ENCODE assay signal across 19 cellular contexts in the genomic region with DNA sequence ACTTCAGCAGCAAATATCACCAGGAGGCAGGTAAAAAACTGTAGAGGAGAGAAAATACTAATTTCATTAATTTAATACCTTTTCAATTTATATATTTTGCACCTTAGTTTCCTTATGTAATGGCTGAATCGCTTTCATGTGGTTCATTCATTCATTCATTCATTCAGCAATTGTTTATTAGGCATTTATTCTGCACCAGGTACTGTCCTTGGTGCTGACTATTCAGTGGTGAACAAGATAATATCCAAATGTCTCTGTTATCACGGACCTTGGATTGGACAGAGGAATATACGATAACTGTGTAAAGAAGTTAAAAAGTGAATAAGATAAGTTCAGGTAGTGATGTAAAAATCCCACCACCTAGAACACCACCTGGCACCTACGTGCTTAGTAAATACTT. TPM values are rescaled to one million over a fixed set of nuclear protein-coding genes. Genes with fewer than 3 reads are reported as not detected.
"Had no signal": no experiment of that assay in that cellular context is flagged by ENCODE, and none has a peak within 500 bp of the region (broad histone marks: within the 10 kb centered on the region; RNA-seq: fewer than 3 reads in every experiment).

No MANE protein-coding gene starts in this region.

- H3K9me3 ChIP-seq: body of pancreas, esophagus squamous epithelium, lower lobe of right lung, sigmoid colon, transverse colon had no signal

- H3K36me3 ChIP-seq: esophagus squamous epithelium, lower lobe of right lung, transverse colon had no signal

- H3K27me3 Mint-ChIP-seq: activated CD4-positive, alpha-beta T cell treated with anti-CD3 and anti-CD28 coated beads, Interleukin-2, amount 10 ng/mL, durations not matched to agents 24 days and 14 days; naive B cell; progenitor cell of endocrine pancreas had no signal

- H3K4me1 Mint-ChIP-seq: WTC11 had no signal

- H3K36me3 Mint-ChIP-seq: activated naive CD4-positive, alpha-beta T cell treated with anti-CD3 and anti-CD28 coated beads, Interleukin-2, amount 50 U/mL, for 72 hours; naive B cell; WTC11 had no signal

- H3K27me3 ChIP-seq: body of pancreas, esophagus squamous epithelium, sigmoid colon, transverse colon had no signal

- H3K9me3 Mint-ChIP-seq: activated naive CD4-positive, alpha-beta T cell treated with anti-CD3 and anti-CD28 coated beads, Interleukin-2, amount 50 U/mL, for 72 hours had no signal

- DNase-seq: activated CD4-positive, alpha-beta T cell treated with anti-CD3 and anti-CD28 coated beads, Interleukin-2, amount 10 ng/mL, durations not matched to agents 24 days and 14 days; amniotic stem cell; body of pancreas; dorsolateral prefrontal cortex; esophagus squamous epithelium; foreskin fibroblast; glutamatergic neuron; lower lobe of right lung; naive B cell; nucleus accumbens; sigmoid colon; stimulated activated CD4-positive, alpha-beta T cell treated with anti-CD3 and anti-CD28 coated beads, Interleukin-12 subunit alpha, Interleukin-12 subunit beta, amount 100 ng/mL, for 4 hours; stimulated activated naive CD4-positive, alpha-beta T cell; substantia nigra; transverse colon had no signal

- H3K27ac ChIP-seq: body of pancreas, dorsolateral prefrontal cortex, esophagus squamous epithelium, lower lobe of right lung, transverse colon had no signal

- H3K4me3 Mint-ChIP-seq: activated CD4-positive, alpha-beta T cell treated with anti-CD3 and anti-CD28 coated beads, Interleukin-2, amount 10 ng/mL, durations not matched to agents 24 days and 14 days; naive B cell; WTC11 had no signal

- H3K27ac Mint-ChIP-seq: activated CD4-positive, alpha-beta T cell treated with anti-CD3 and anti-CD28 coated beads, Interleukin-2, amount 10 ng/mL, durations not matched to agents 24 days and 14 days; activated naive CD4-positive, alpha-beta T cell treated with anti-CD3 and anti-CD28 coated beads, Interleukin-2, amount 50 U/mL, for 72 hours; activated T-helper 2 cell treated with anti-CD3 and anti-CD28 coated beads, Interferon-gamma antibody, Interleukin-2, Interleukin-4, amounts not matched to agents 10 μg/mL and 5 μg/mL and 100 μg/mL, durations not matched to agents 14 hours and 24 hours and 36 hours; progenitor cell of endocrine pancreas; WTC11 had no signal

- H3K4me3 ChIP-seq: body of pancreas, dorsolateral prefrontal cortex, esophagus squamous epithelium, lower lobe of right lung, sigmoid colon, transverse colon had no signal

- ATAC-seq: activated naive CD4-positive, alpha-beta T cell treated with anti-CD3 and anti-CD28 coated beads, Interleukin-2, amount 50 U/mL, for 72 hours; body of pancreas; lower lobe of right lung; WTC11 had no signal

RNA-seq across cellular contexts. Expression of gene TSHB, which starts 30.9 kb away (rescaled TPM):
- total RNA-seq: activated CD4-positive, alpha-beta T cell treated with anti-CD3 and anti-CD28 coated beads, Interleukin-2, amount 10 ng/mL, durations not matched to agents 24 days and 14 days; activated naive CD4-positive, alpha-beta T cell treated with anti-CD3 and anti-CD28 coated beads, Interleukin-2, amount 50 U/mL, for 72 hours; activated T-helper 2 cell treated with anti-CD3 and anti-CD28 coated beads, Interferon-gamma antibody, Interleukin-2, Interleukin-4, amounts not matched to agents 10 μg/mL and 5 μg/mL and 100 μg/mL, durations not matched to agents 14 hours and 24 hours and 36 hours; body of pancreas; dorsolateral prefrontal cortex; esophagus squamous epithelium; lower lobe of right lung; progenitor cell of endocrine pancreas; sigmoid colon; transverse colon; WTC11 had no signal
- polyA plus RNA-seq: sigmoid colon had no signal
